Comparison of ENCODE assay signal across 8 cellular contexts in genomic region chr7:1028775-1029636, GRCh38. TPM values are rescaled to one million over a fixed set of nuclear protein-coding genes. Genes with fewer than 3 reads are reported as not detected.
A peak's percentile ranks its signal among the peaks of the same experiment; 100 is the strongest.
DNase-seq lines count a peak whose midpoint lies in the region; ATAC-seq lines count a peak whose summit lies in the region.

No MANE protein-coding gene starts in this region.

- peak overlapping the region; percentile 55 for H3K27ac Mint-ChIP-seq in activated T-helper 17 cell treated with anti-CD3 and anti-CD28 coated beads, Interleukin-2, amount 50 U/mL, for 72 hours
- peak overlapping the region; percentile 66 to 93 (median 81) for H3K27ac Mint-ChIP-seq in naive thymus-derived CD8-positive, alpha-beta T cell

- peak; percentile 17 for ATAC-seq in HG03432 (IDR thresholded peaks at IDR 0.05; ENCODE audit: unreplicated experiment)
- ATAC-seq in activated T-helper 17 cell treated with anti-CD3 and anti-CD28 coated beads, Interleukin-2, amount 50 U/mL, for 72 hours (replicated peaks), result peak; percentile 94
- peak; percentile 39 to 54 for ATAC-seq in naive thymus-derived CD8-positive, alpha-beta T cell
- ATAC-seq in stimulated activated naive CD8-positive, alpha-beta T cell treated with anti-CD3 and anti-CD28 coated beads, Interleukin-15, Interleukin-2, amounts not matched to agents 100 U/mL and 50 U/mL, for 24 hours, result peak; percentile 87
- ATAC-seq in GM18858 (IDR thresholded peaks at IDR 0.05; ENCODE audit: unreplicated experiment), result no peak

- no peaks in the 10 kb centered on the region for H3K36me3 Mint-ChIP-seq in activated T-helper 17 cell treated with anti-CD3 and anti-CD28 coated beads, Interleukin-2, amount 50 U/mL, for 72 hours (ENCODE audit: low read depth)
- peaks cover 0 to 10% (median 0%) of the 10 kb centered on the region in 3 donors for H3K36me3 Mint-ChIP-seq in naive thymus-derived CD8-positive, alpha-beta T cell

- POLR2A ChIA-PET in naive thymus-derived CD8-positive, alpha-beta T cell (lab: Charles Lee), result interaction anchor here (1.1 to 5.5 kb wide), 5 partner anchors 12 to 36 kb away, joined by 3 to 35 read pairs (median 4); partner anchors contain the start of gene GPR146

- in situ Hi-C loops in Caki2 (cut with HindIII; ENCODE audit: low pct_unique_long_range_greater_than_20kb, low sequenced_read_pairs), result no loop called here

- no peaks in the 10 kb centered on the region for H3K27me3 Mint-ChIP-seq in activated T-helper 17 cell treated with anti-CD3 and anti-CD28 coated beads, Interleukin-2, amount 50 U/mL, for 72 hours
- H3K27me3 Mint-ChIP-seq in naive thymus-derived CD8-positive, alpha-beta T cell, result peaks cover 0 to 2% (median 0%) of the 10 kb centered on the region in 5 donors

- peaks cover 18% of the 10 kb centered on the region for H3K4me1 Mint-ChIP-seq in activated T-helper 17 cell treated with anti-CD3 and anti-CD28 coated beads, Interleukin-2, amount 50 U/mL, for 72 hours
- H3K4me1 Mint-ChIP-seq in naive thymus-derived CD8-positive, alpha-beta T cell, result peaks cover 23 to 60% (median 54%) of the 10 kb centered on the region in 4 donors

- peak; percentile 85 for DNase-seq in Caki2 (ENCODE audit: low read depth)
- DNase-seq in RKO (ENCODE audit: low spot score), result peak; percentile 95
- DNase-seq in fibroblast of peridontal ligament (ENCODE audit: extremely low read depth), result peak; percentile 92
- DNase-seq in naive thymus-derived CD8-positive, alpha-beta T cell, result peak in 6 of 10 donors; percentile 22 to 73 (median 42)
- DNase-seq in stimulated activated naive CD8-positive, alpha-beta T cell treated with anti-CD3 and anti-CD28 coated beads, Interleukin-15, Interleukin-2, amounts not matched to agents 100 U/mL and 50 U/mL, for 24 hours, result peak; percentile 77

- peak overlapping the region; percentile 70 for H3K4me3 Mint-ChIP-seq in activated T-helper 17 cell treated with anti-CD3 and anti-CD28 coated beads, Interleukin-2, amount 50 U/mL, for 72 hours
- H3K4me3 Mint-ChIP-seq in naive thymus-derived CD8-positive, alpha-beta T cell, result peak overlapping the region; percentile 72 to 88 (median 82)

- no peaks in the 10 kb centered on the region for H3K9me3 Mint-ChIP-seq in activated T-helper 17 cell treated with anti-CD3 and anti-CD28 coated beads, Interleukin-2, amount 50 U/mL, for 72 hours
- H3K9me3 Mint-ChIP-seq in naive thymus-derived CD8-positive, alpha-beta T cell, result peaks cover 0 to 2% (median 0%) of the 10 kb centered on the region in 9 donors

RNA-seq across cellular contexts. Expression of gene GPR146, which starts 15.3 kb away (rescaled TPM):
- total RNA-seq in Caki2 (2014; rRNA removed; shearing (Covaris generic); ENCODE audit: low replicate concordance), result 12.2 and 22.2 TPM in 2 replicates
- 10 to 100 TPM in 1 of 2 donors, 1 to 10 TPM in 1; 2.0 to 14.9 TPM for total RNA-seq in activated T-helper 17 cell treated with anti-CD3 and anti-CD28 coated beads, Interleukin-2, amount 50 U/mL, for 72 hours
- total RNA-seq in naive thymus-derived CD8-positive, alpha-beta T cell, result 1 to 10 TPM; 7.0 to 9.5 TPM
- polyA plus RNA-seq in naive thymus-derived CD8-positive, alpha-beta T cell, result 1 to 10 TPM; 1.4 to 3.8 (median 2.5) TPM

RNA-seq across cellular contexts. Expression of gene CYP2W1, which starts 46.0 kb away (rescaled TPM):
- not detected in 2 replicates for total RNA-seq in Caki2 (2014; rRNA removed; shearing (Covaris generic); ENCODE audit: low replicate concordance)
- not detected for total RNA-seq in activated T-helper 17 cell treated with anti-CD3 and anti-CD28 coated beads, Interleukin-2, amount 50 U/mL, for 72 hours
- not detected for total RNA-seq in naive thymus-derived CD8-positive, alpha-beta T cell
- polyA plus RNA-seq in naive thymus-derived CD8-positive, alpha-beta T cell, result not detected

RNA-seq across cellular contexts. Expression of gene COX19, which starts 53.7 kb away (rescaled TPM):
- total RNA-seq in Caki2 (2014; rRNA removed; shearing (Covaris generic); ENCODE audit: low replicate concordance), result 7.6 and 10.1 TPM in 2 replicates
- total RNA-seq in activated T-helper 17 cell treated with anti-CD3 and anti-CD28 coated beads, Interleukin-2, amount 50 U/mL, for 72 hours, result 10 to 100 TPM; 13.7 to 20.8 TPM
- 10 to 100 TPM; 46.9 to 49.0 TPM for total RNA-seq in naive thymus-derived CD8-positive, alpha-beta T cell
- 10 to 100 TPM; 19.3 to 21.5 (median 20.2) TPM for polyA plus RNA-seq in naive thymus-derived CD8-positive, alpha-beta T cell

RNA-seq across cellular contexts. Expression of gene GPER1, which starts 58.9 kb away (rescaled TPM):
- total RNA-seq in Caki2 (2014; rRNA removed; shearing (Covaris generic); ENCODE audit: low replicate concordance), result 2.5 and 7.7 TPM in 2 replicates
- total RNA-seq in activated T-helper 17 cell treated with anti-CD3 and anti-CD28 coated beads, Interleukin-2, amount 50 U/mL, for 72 hours, result 1 to 10 TPM in 1 of 2 donors, under 1 TPM in 1; 0.24 to 1.1 TPM
- total RNA-seq in naive thymus-derived CD8-positive, alpha-beta T cell, result under 1 TPM in 1 of 2 experiments, not detected in 1; 0.25 TPM
- under 1 TPM in 1 of 3 donors, not detected in 2; 0.11 TPM for polyA plus RNA-seq in naive thymus-derived CD8-positive, alpha-beta T cell

Comparison
In these comparisons a context has a peak if more than half of its experiments do, and no peak if none do; other contexts are left out.
1. DNase-seq: peak in every context shown above with its lines; median percentile 95 in RKO; 92 in fibroblast of peridontal ligament; 85 in Caki2; 77 in stimulated activated naive CD8-positive, alpha-beta T cell treated with anti-CD3 and anti-CD28 coated beads, Interleukin-15, Interleukin-2, amounts not matched to agents 100 U/mL and 50 U/mL, for 24 hours; 42 in naive thymus-derived CD8-positive, alpha-beta T cell.